ENCODE assay signal across 18 cellular contexts in the genomic region with DNA sequence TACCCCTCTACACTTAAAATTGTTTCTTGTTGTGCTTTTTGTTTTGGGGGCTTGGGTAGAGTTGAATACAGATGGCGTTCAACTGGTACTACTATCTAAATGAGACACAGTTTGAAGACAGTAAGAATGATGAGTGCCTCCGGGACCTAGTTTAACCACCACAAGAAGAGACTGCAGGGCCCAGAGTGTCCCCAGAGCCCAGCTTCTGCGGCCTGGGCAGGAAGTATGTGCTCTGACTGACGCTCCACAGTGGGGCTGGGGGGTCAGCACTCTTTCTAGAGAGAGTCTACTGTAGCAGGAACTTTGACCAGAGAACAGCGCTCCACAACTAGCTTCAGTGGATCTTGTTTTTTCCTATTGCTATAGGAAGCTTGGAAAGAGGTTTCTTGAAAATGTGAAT.
"Had no signal": no experiment of that assay in that cellular context is flagged by ENCODE, and none has a peak within 500 bp of the region (broad histone marks: within the 10 kb centered on the region; RNA-seq: fewer than 3 reads in every experiment).

No MANE protein-coding gene starts in this region.

- H3K4me1 ChIP-seq: suprapubic skin had no signal

- DNase-seq: activated CD4-positive, alpha-beta memory T cell treated with anti-CD3 and anti-CD28 coated beads for 36 hours; activated CD4-positive, alpha-beta T cell treated with anti-CD3 and anti-CD28 coated beads for 36 hours; activated effector memory CD4-positive, alpha-beta T cell treated with Interleukin-2 at 50 U/mL for 16 hours; activated naive CD4-positive, alpha-beta T cell treated with anti-CD3 and anti-CD28 coated beads, Interleukin-2, amount 50 U/mL, for 16 hours; activated T-cell treated with anti-CD3 and anti-CD28 coated beads, Interleukin-2, amount 50 U/mL, for 1 hour; dermis blood vessel endothelial cell; effector memory CD4-positive, alpha-beta T cell; hippocampal formation; left colon; occipital lobe; posterior cingulate gyrus; trophoblast cell had no signal

- H3K9me3 Mint-ChIP-seq: activated CD4-positive, alpha-beta memory T cell treated with anti-CD3 and anti-CD28 coated beads for 36 hours; nephron; stimulated activated naive CD8-positive, alpha-beta T cell treated with anti-CD3 and anti-CD28 coated beads, Interleukin-15, Interleukin-2, amounts not matched to agents 100 ng/mL and 50 ng/mL, for 24 hours; WTC11 had no signal

- H3K9me3 ChIP-seq: suprapubic skin, vagina had no signal

- H3K27ac Mint-ChIP-seq: activated CD4-positive, alpha-beta memory T cell treated with anti-CD3 and anti-CD28 coated beads for 36 hours; activated CD4-positive, alpha-beta T cell treated with anti-CD3 and anti-CD28 coated beads for 36 hours; nephron; stimulated activated naive CD8-positive, alpha-beta T cell treated with anti-CD3 and anti-CD28 coated beads, Interleukin-15, Interleukin-2, amounts not matched to agents 100 ng/mL and 50 ng/mL, for 24 hours had no signal

- H3K27me3 Mint-ChIP-seq: activated CD4-positive, alpha-beta memory T cell treated with anti-CD3 and anti-CD28 coated beads for 36 hours; activated CD4-positive, alpha-beta T cell treated with anti-CD3 and anti-CD28 coated beads for 36 hours; stimulated activated naive CD8-positive, alpha-beta T cell treated with anti-CD3 and anti-CD28 coated beads, Interleukin-15, Interleukin-2, amounts not matched to agents 100 ng/mL and 50 ng/mL, for 24 hours had no signal

- H3K27me3 ChIP-seq: suprapubic skin, vagina had no signal

- H3K4me3 ChIP-seq: lung, suprapubic skin, vagina had no signal

- H3K27ac ChIP-seq: suprapubic skin, vagina had no signal

- H3K4me3 Mint-ChIP-seq: activated CD4-positive, alpha-beta memory T cell treated with anti-CD3 and anti-CD28 coated beads for 36 hours; activated CD4-positive, alpha-beta T cell treated with anti-CD3 and anti-CD28 coated beads for 36 hours; nephron; stimulated activated naive CD8-positive, alpha-beta T cell treated with anti-CD3 and anti-CD28 coated beads, Interleukin-15, Interleukin-2, amounts not matched to agents 100 ng/mL and 50 ng/mL, for 24 hours; WTC11 had no signal

- ATAC-seq: activated CD4-positive, alpha-beta T cell treated with anti-CD3 and anti-CD28 coated beads for 36 hours; left colon; WTC11 had no signal
